ENCODE assay signal across 10 cellular contexts in the genomic region with DNA sequence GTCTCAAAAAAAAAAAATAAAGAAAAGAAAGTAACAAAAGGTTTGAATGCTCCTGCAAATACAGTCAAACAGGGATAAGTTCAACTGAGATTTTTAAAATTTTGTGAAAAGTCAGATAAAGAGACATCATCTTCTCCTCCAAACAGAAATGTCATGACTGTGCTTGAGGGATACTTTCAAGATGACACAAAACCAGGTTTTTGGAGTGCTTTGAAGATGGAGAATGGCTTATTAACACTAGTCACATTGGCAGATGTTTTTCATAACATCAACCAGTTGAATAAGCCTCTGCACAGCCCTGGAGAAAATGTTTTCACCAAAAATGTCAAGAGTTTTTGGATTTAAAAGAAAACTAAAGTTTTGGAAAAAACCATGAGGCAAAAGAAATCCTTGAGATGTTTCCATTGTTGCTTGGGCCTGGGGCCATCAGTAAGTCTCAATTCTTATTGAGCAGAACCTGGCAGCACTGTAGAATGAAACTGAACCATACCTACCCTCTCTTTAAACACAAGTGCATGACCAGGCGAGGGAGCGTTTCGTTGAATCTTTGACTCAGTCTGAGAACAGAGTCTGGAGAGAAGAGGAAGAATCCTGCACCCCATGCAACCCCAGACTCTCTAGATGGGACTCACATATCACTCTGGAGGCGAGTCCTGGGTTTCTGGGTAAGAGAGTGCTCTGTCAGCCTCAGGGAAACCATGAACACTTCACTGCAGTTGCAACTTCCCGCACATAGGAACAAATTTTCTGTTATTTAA.
"Had no signal": no experiment of that assay in that cellular context is flagged by ENCODE, and none has a peak within 500 bp of the region (broad histone marks: within the 10 kb centered on the region; RNA-seq: fewer than 3 reads in every experiment).

No MANE protein-coding gene starts in this region.

- H3K36me3 Mint-ChIP-seq: memory B cell had no signal

- H3K4me3 Mint-ChIP-seq: activated naive CD8-positive, alpha-beta T cell treated with anti-CD3 and anti-CD28 coated beads, Interleukin-2, amount 10 ng/mL, durations not matched to agents 7 days and 5 days; memory B cell had no signal

- DNase-seq: activated naive CD8-positive, alpha-beta T cell treated with anti-CD3 and anti-CD28 coated beads, Interleukin-2, amount 10 ng/mL, durations not matched to agents 7 days and 5 days; dermis blood vessel endothelial cell; effector memory CD4-positive, alpha-beta T cell; esophagus squamous epithelium; left ventricle myocardium superior; occipital lobe; posterior cingulate gyrus; sigmoid colon; upper lobe of right lung had no signal

- H3K4me1 Mint-ChIP-seq: memory B cell had no signal

- H3K27ac Mint-ChIP-seq: activated naive CD8-positive, alpha-beta T cell treated with anti-CD3 and anti-CD28 coated beads, Interleukin-2, amount 10 ng/mL, durations not matched to agents 7 days and 5 days; memory B cell had no signal
